In genomic region chr2:43279317-43279840, GRCh38 we compare ENCODE assay signal across 1 cellular context.
TF ChIP-seq lines count a peak whose summit lies in the region.

No MANE protein-coding gene starts in this region.

TF ChIP-seq in HCT116, 20 proteins besides CTCF, POLR2A, EP300 and RAD21 (continued from another document):
- TF ChIP-seq REST (IDR thresholded peaks at IDR 0.05; ENCODE audit: low read depth) = no peak
- no peak for TF ChIP-seq SIN3A (IDR thresholded peaks at IDR 0.05; ENCODE audit: low read depth)
- no peak for TF ChIP-seq ZBTB33 (IDR thresholded peaks at IDR 0.05; ENCODE audit: extremely low read depth, insufficient replicate concordance, low read length)
- no peak for TF ChIP-seq ATF3 (IDR thresholded peaks at IDR 0.05)
- TF ChIP-seq SP1 (IDR thresholded peaks at IDR 0.05; ENCODE audit: low read depth) = no peak
- no peak for TF ChIP-seq JUND (IDR thresholded peaks at IDR 0.05)
- TF ChIP-seq EZH2phosphoT487 (IDR thresholded peaks at IDR 0.05; ENCODE audit: borderline replicate concordance) = no peak
- TF ChIP-seq SRF (IDR thresholded peaks at IDR 0.05; ENCODE audit: low read depth) = no peak
TF ChIP-seq in HCT116: peak in this region for 0.
